ENCODE assay signal across 8 cellular contexts in genomic region chr17:35804658-35805192, GRCh38. TPM values are rescaled to one million over a fixed set of nuclear protein-coding genes. Genes with fewer than 3 reads are reported as not detected.
DNase-seq lines count a peak whose midpoint lies in the region; ATAC-seq, FAIRE-seq and TF ChIP-seq lines count a peak whose summit lies in the region.

No MANE protein-coding gene starts in this region.

- H3K27me3 ChIP-seq in SJSA1 (replicated peaks), result no peaks in the 10 kb centered on the region
- H3K27me3 ChIP-seq in bronchial epithelial cell (ENCODE audit: control insufficient read depth, insufficient read depth, low read length), result no peaks in the 10 kb centered on the region

- no peak overlapping the region for H3K27ac ChIP-seq in SJSA1

- no peak overlapping the region for H3K4me3 ChIP-seq in AG04449 (ENCODE audit: low read depth, low read length)
- H3K4me3 ChIP-seq in SJSA1, result no peak overlapping the region
- H3K4me3 ChIP-seq in bronchial epithelial cell (ENCODE audit: low read depth, low read length), result no peak overlapping the region

- no peak for ATAC-seq in GM19023 (IDR thresholded peaks at IDR 0.05; ENCODE audit: unreplicated experiment)

- CTCF ChIA-PET in AG04449 (lab: Yijun Ruan, JAX), result interaction anchor here (0.6 to 13.3 kb wide), 31 partner anchors 9 to 230 kb away, joined by 3 to 819 read pairs (median 5); partner anchors contain the start of genes C17orf50, MMP28 and PEX12

- FAIRE-seq in bronchial epithelial cell (lab: Jason Lieb, UNC), result no peak

- TF ChIP-seq CTCF in AG04449 (IDR thresholded peaks at IDR 0.05; ENCODE audit: insufficient read depth, low read length, missing control alignments) (peak; percentile 89), GM12801 (IDR thresholded peaks at IDR 0.05; ENCODE audit: extremely low read depth, insufficient read length) (peak; percentile 76), bronchial epithelial cell (IDR thresholded peaks at IDR 0.05; ENCODE audit: insufficient read depth, low read length, severe bottlenecking) (peak; percentile 84)

- peaks cover 4% of the 10 kb centered on the region for H3K36me3 ChIP-seq in SJSA1
- H3K36me3 ChIP-seq in bronchial epithelial cell (ENCODE audit: control insufficient read depth, insufficient read depth, low read length), result no peaks in the 10 kb centered on the region

- peaks cover 41% of the 10 kb centered on the region for H3K4me1 ChIP-seq in SJSA1 (replicated peaks)

- POLR2A ChIA-PET in AG04449 (lab: Yijun Ruan, JAX), result no interaction called here

- DNase-seq in AG04449 (ENCODE audit: low read depth, low spot score) (peak; percentile 77), NCI-H1092 (lab: John Stamatoyannopoulos, UW) (peak; percentile 79), SJSA1 (ENCODE audit: low read depth in 1 of 2, low spot score in 2 of 2) (peak; percentile 60 to 71), bronchial epithelial cell (ENCODE audit: low read depth) (peak; percentile 89), islet precursor cell (peak; percentile 91)
- DNase-seq in stimulated activated naive CD4-positive, alpha-beta T cell (lab: John Stamatoyannopoulos, UW), result peak in 5 of 6 experiments; percentile 23 to 75 (median 57)

- H3K9me3 ChIP-seq in SJSA1 (replicated peaks), result no peaks in the 10 kb centered on the region

RNA-seq across cellular contexts. Expression of gene TAF15, which starts 4.6 kb away (rescaled TPM):
- 15.5 and 33.6 TPM in 2 replicates for total RNA-seq in SJSA1 (2014; rRNA removed; shearing (Covaris generic))
- 69.5 and 84.1 TPM in 2 replicates for total RNA-seq in bronchial epithelial cell

RNA-seq across cellular contexts. Expression of gene MMP28, which starts 9.3 kb away (rescaled TPM):
- 2.9 and 8.3 TPM in 2 replicates for total RNA-seq in SJSA1 (2014; rRNA removed; shearing (Covaris generic))
- total RNA-seq in bronchial epithelial cell, result 18.7 and 42.6 TPM in 2 replicates

RNA-seq across cellular contexts. Expression of gene C17orf50, which starts 44.0 kb away (rescaled TPM):
- not detected in 2 replicates for total RNA-seq in SJSA1 (2014; rRNA removed; shearing (Covaris generic))
- not detected in 2 replicates for total RNA-seq in bronchial epithelial cell

RNA-seq across cellular contexts. Expression of gene GAS2L2, which starts 51.7 kb away (rescaled TPM):
- not detected in 2 replicates for total RNA-seq in SJSA1 (2014; rRNA removed; shearing (Covaris generic))
- under 0.01 TPM in 1 of 2 replicates, not detected in the other for total RNA-seq in bronchial epithelial cell
